8 cellular contexts compared by ENCODE assay signal in the genomic region with DNA sequence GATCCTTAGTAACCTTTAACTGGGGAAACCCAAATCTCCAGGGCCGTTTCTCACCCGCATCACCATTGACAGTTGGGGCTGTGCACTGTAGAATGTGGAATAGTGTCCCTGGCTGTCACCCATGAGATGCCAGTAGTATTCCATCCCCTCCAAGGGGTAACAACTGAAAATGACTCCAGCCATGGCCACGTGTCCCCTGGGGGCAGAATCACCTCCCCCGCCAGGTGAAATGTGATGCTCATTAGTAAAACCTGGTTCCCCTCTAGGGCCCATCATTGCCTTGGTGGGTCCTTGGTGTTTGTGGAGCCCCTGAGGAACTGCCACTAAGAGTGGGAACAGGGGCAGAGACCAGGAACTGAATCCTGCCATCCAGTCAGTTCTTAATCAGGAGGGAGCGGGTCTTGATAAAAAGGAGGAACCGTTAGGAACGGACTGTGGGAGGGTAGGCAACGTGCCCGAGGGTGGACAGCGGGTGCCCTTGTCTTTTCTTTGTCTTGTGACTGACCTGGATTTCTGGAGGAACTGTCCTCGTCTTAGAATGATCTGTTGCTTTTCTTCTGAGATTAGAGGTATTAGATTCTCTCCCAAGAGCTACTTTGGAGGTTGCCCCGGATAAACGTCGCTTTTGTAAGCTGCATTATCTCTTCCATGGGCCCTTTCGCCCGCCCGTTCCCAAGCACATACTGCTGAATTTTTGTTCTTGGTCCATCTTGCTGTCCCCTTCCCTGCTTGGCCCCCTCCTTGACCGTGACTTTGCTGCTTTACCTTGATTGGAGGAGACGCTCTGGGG. TPM values are rescaled to one million over a fixed set of nuclear protein-coding genes. Genes with fewer than 3 reads are reported as not detected.
DNase-seq lines count a peak whose midpoint lies in the region; ATAC-seq and TF ChIP-seq lines count a peak whose summit lies in the region.

No MANE protein-coding gene starts in this region.

- H3K27ac Mint-ChIP-seq in neural progenitor cell, result peak overlapping the region; percentile 76

- peaks cover 72 to 81% (median 77%) of the 10 kb centered on the region in 10 experiments for H3K4me1 ChIP-seq in BLaER1 treated with 17β-estradiol and CSF1 and Interleukin-3, amounts not matched to agents 10 nM and 100 nM
- H3K4me1 ChIP-seq in NT2/D1 (ENCODE audit: insufficient read depth, insufficient read length), result peaks cover 29% of the 10 kb centered on the region
- H3K4me1 ChIP-seq in neural progenitor cell, result peaks cover 24% of the 10 kb centered on the region

- H3K27me3 ChIP-seq in BLaER1 treated with 17β-estradiol and CSF1 and Interleukin-3, amounts not matched to agents 10 nM and 100 nM, result no peaks in the 10 kb centered on the region
- H3K27me3 ChIP-seq in NT2/D1 (ENCODE audit: insufficient read depth, insufficient read length) (no peaks in the 10 kb centered on the region), dorsolateral prefrontal cortex (no peaks in the 10 kb centered on the region), neural progenitor cell (peaks cover 8% of the 10 kb centered on the region)

- H3K9ac ChIP-seq in BLaER1 treated with 17β-estradiol and CSF1 and Interleukin-3, amounts not matched to agents 10 nM and 100 nM, result peak overlapping the region; percentile 86 to 96 (median 91)
- peak overlapping the region; percentile 53 for H3K9ac ChIP-seq in NT2/D1 (ENCODE audit: insufficient read length, low read depth)
- no peak overlapping the region for H3K9ac ChIP-seq in neural progenitor cell

- H4K20me1 ChIP-seq in BLaER1 treated with 17β-estradiol and CSF1 and Interleukin-3, amounts not matched to agents 10 nM and 100 nM, result peaks cover 46 to 80% (median 64%) of the 10 kb centered on the region in 11 experiments
- H4K20me1 ChIP-seq in neural progenitor cell (ENCODE audit: low read depth), result peaks cover 79% of the 10 kb centered on the region

- H3K79me2 ChIP-seq in neural progenitor cell (ENCODE audit: low read depth), result peaks cover 67% of the 10 kb centered on the region

- no peak for DNase-seq in NT2/D1 (ENCODE audit: low read depth, low spot score)
- DNase-seq in dorsolateral prefrontal cortex, result peak in 1 of 10 donors; percentile 44
- peak; percentile 51 for DNase-seq in neural progenitor cell (ENCODE audit: low spot score)
- no peak for DNase-seq in NCI-H446 (lab: John Stamatoyannopoulos, UW)
- DNase-seq in SW480 (ENCODE audit: low spot score), result no peak
- DNase-seq in hepatic stellate cell (ENCODE audit: low spot score), result no peak

- H3K9me3 ChIP-seq in BLaER1 treated with 17β-estradiol and CSF1 and Interleukin-3, amounts not matched to agents 10 nM and 100 nM (replicated peaks in 1 of 11), result no peaks in the 10 kb centered on the region
- H3K9me3 ChIP-seq in NT2/D1 (ENCODE audit: insufficient read depth, low read length), result no peaks in the 10 kb centered on the region
- no peaks in the 10 kb centered on the region for H3K9me3 ChIP-seq in neural progenitor cell (ENCODE audit: low read depth)

- peak overlapping the region; percentile 79 for H3K4me3 Mint-ChIP-seq in neural progenitor cell

- no peaks in the 10 kb centered on the region for H3K9me3 Mint-ChIP-seq in neural progenitor cell

- H3K4me1 Mint-ChIP-seq in neural progenitor cell, result peaks cover 50% of the 10 kb centered on the region

- H3K4me3 ChIP-seq in BLaER1 treated with 17β-estradiol and CSF1 and Interleukin-3, amounts not matched to agents 10 nM and 100 nM, result peak overlapping the region; percentile 57 to 93 (median 64)
- H3K4me3 ChIP-seq in NT2/D1 (ENCODE audit: insufficient read length, low read depth) (no peak overlapping the region), dorsolateral prefrontal cortex (peak overlapping the region; percentile 12 to 68 (median 52)), neural progenitor cell (peak overlapping the region; percentile 15)

- peaks cover under 1 to 22% (median 15%) of the 10 kb centered on the region in 11 experiments; a peak in 14 of 22 replicates for H3K36me3 ChIP-seq in BLaER1 treated with 17β-estradiol and CSF1 and Interleukin-3, amounts not matched to agents 10 nM and 100 nM
- H3K36me3 ChIP-seq in NT2/D1 (ENCODE audit: insufficient read depth, insufficient read length, low read length) (peaks cover 35% of the 10 kb centered on the region), neural progenitor cell (no peaks in the 10 kb centered on the region)

- no peak for ATAC-seq in GM21390 (IDR thresholded peaks at IDR 0.05; ENCODE audit: unreplicated experiment)

- H3K27ac ChIP-seq in BLaER1 treated with 17β-estradiol and CSF1 and Interleukin-3, amounts not matched to agents 10 nM and 100 nM, result peak overlapping the region; percentile 79 to 99 (median 95)
- H3K27ac ChIP-seq in dorsolateral prefrontal cortex (peak overlapping the region; percentile 61 to 98 (median 92)), neural progenitor cell (no peak overlapping the region)

- no peak for TF ChIP-seq CTCF in dorsolateral prefrontal cortex (IDR thresholded peaks at IDR 0.05 in 54 of 56, conservative IDR thresholded peaks at IDR 0.05 in 2 of 56; ENCODE audit: low read depth in 1 of 56, partially characterized antibody in 56 of 56)
- TF ChIP-seq CTCF in neural progenitor cell (IDR thresholded peaks at IDR 0.05), result no peak

- no peak overlapping the region for H2AFZ ChIP-seq in neural progenitor cell (replicated peaks)

- H3K27me3 Mint-ChIP-seq in neural progenitor cell (ENCODE audit: insufficient read depth, low read depth), result peaks cover 6% of the 10 kb centered on the region

- intact Hi-C loops in dorsolateral prefrontal cortex (cut with DNase I), result loop anchor here (5.0 kb wide), 3 partner anchors 58 to 203 kb away; a partner anchor contains a TSS

- H3K4me2 ChIP-seq in BLaER1 treated with 17β-estradiol and CSF1 and Interleukin-3, amounts not matched to agents 10 nM and 100 nM, result peak overlapping the region; percentile 92 to 100 (median 99)
- peak overlapping the region; percentile 65 for H3K4me2 ChIP-seq in neural progenitor cell

- H3K36me3 Mint-ChIP-seq in neural progenitor cell, result peaks cover 4% of the 10 kb centered on the region

- peaks cover 17% of the 10 kb centered on the region for H3F3A ChIP-seq in neural progenitor cell (ENCODE audit: low read depth)

RNA-seq across cellular contexts. Expression of a gene that starts 3.5 kb away (rescaled TPM):
- total RNA-seq in dorsolateral prefrontal cortex (100 to 1,000 TPM in 63 of 120 experiments, 10 to 100 TPM in 57; 49.9 to 250 (median 101) TPM), neural progenitor cell (ENCODE audit: low replicate concordance) (38.5 and 42.2 TPM in 2 replicates)

RNA-seq across cellular contexts. Expression of a gene that starts 3.9 kb away (rescaled TPM):
- total RNA-seq in dorsolateral prefrontal cortex (1 to 10 TPM; 1.9 to 8.7 (median 4.2) TPM), neural progenitor cell (ENCODE audit: low replicate concordance) (15.6 and 16.3 TPM in 2 replicates)

RNA-seq across cellular contexts. Expression of a gene that starts 52.5 kb away (rescaled TPM):
- total RNA-seq in dorsolateral prefrontal cortex (10 to 100 TPM in 50 of 120 experiments, 1 to 10 TPM in 70; 2.6 to 39.0 (median 9.2) TPM), neural progenitor cell (ENCODE audit: low replicate concordance) (16.3 and 36.8 TPM in 2 replicates)
